1 cellular context compared by ENCODE assay signal in the genomic region with DNA sequence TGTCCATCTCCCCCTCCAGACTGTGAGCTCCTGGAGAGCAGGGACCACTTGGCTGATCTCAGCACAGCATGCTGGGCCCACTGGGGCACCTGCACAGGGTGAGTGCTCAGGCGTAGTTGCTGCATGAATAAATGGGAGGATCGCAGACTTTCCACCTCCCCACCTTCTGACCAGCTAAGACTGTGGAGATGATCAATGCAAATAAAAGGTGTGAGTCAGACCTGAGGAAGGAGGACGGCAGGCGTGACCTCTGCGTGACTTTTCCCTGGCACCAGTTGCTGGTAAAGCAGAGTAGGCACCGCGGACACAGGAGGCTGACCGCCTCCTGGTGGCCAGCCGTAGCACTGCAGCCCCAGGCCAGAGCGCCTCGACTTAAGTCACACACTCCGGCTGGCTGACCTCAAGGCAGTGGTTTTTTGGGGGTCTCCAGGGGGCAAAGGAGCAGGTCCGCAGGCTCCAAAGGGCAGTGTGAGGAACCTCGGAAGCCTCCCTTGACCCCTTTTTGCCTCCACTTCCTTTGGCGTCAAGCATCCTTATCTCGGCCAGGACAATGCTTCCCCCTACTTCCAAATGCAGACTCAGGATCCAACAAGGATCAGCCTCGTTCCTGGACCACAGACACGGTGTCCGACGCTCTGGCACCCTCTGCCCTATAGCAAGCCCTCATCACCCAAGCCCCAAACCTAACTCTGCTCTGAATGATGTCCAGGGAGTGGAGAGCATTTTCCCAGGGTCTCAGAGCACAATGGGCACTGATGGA.
TF ChIP-seq lines count a peak whose summit lies in the region.

No MANE protein-coding gene starts in this region.

TF ChIP-seq in HepG2, 621 proteins besides CTCF, POLR2A, EP300 and RAD21 (continued from another document and continues in another):
- TF ChIP-seq ZNF687 (CRISPR knock-in tag; IDR thresholded peaks at IDR 0.05): peak; percentile 77
- no peak for TF ChIP-seq ZNF574 (CRISPR knock-in tag; IDR thresholded peaks at IDR 0.05)
- peak; percentile 55; the same call in 1 of the 2 replicates for TF ChIP-seq ZNF274 (CRISPR knock-in tag; IDR thresholded peaks at IDR 0.05)
- TF ChIP-seq BRCA1 (CRISPR knock-in tag; IDR thresholded peaks at IDR 0.05): no peak
- 0 out of 2 replicates have a peak, but pooled peaks have one; percentile 31 for TF ChIP-seq GATAD1 (CRISPR knock-in tag; IDR thresholded peaks at IDR 0.05)
- TF ChIP-seq RNF219 (CRISPR knock-in tag; IDR thresholded peaks at IDR 0.05): no peak
- no peak for TF ChIP-seq CAMTA2 (CRISPR knock-in tag; IDR thresholded peaks at IDR 0.05; ENCODE audit: borderline replicate concordance)
- TF ChIP-seq, protein P1, sequence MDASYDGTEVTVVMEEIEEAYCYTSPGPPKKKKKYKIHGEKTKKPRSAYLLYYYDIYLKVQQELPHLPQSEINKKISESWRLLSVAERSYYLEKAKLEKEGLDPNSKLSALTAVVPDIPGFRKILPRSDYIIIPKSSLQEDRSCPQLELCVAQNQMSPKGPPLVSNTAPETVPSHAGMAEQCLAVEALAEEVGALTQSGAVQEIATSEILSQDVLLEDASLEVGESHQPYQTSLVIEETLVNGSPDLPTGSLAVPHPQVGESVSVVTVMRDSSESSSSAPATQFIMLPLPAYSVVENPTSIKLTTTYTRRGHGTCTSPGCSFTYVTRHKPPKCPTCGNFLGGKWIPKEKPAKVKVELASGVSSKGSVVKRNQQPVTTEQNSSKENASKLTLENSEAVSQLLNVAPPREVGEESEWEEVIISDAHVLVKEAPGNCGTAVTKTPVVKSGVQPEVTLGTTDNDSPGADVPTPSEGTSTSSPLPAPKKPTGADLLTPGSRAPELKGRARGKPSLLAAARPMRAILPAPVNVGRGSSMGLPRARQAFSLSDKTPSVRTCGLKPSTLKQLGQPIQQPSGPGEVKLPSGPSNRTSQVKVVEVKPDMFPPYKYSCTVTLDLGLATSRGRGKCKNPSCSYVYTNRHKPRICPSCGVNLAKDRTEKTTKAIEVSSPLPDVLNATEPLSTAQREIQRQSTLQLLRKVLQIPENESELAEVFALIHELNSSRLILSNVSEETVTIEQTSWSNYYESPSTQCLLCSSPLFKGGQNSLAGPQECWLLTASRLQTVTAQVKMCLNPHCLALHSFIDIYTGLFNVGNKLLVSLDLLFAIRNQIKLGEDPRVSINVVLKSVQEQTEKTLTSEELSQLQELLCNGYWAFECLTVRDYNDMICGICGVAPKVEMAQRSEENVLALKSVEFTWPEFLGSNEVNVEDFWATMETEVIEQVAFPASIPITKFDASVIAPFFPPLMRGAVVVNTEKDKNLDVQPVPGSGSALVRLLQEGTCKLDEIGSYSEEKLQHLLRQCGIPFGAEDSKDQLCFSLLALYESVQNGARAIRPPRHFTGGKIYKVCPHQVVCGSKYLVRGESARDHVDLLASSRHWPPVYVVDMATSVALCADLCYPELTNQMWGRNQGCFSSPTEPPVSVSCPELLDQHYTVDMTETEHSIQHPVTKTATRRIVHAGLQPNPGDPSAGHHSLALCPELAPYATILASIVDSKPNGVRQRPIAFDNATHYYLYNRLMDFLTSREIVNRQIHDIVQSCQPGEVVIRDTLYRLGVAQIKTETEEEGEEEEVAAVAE (CRISPR knock-in tag; IDR thresholded peaks at IDR 0.05; ENCODE audit: borderline replicate concordance): no peak
- TF ChIP-seq, protein P2, sequence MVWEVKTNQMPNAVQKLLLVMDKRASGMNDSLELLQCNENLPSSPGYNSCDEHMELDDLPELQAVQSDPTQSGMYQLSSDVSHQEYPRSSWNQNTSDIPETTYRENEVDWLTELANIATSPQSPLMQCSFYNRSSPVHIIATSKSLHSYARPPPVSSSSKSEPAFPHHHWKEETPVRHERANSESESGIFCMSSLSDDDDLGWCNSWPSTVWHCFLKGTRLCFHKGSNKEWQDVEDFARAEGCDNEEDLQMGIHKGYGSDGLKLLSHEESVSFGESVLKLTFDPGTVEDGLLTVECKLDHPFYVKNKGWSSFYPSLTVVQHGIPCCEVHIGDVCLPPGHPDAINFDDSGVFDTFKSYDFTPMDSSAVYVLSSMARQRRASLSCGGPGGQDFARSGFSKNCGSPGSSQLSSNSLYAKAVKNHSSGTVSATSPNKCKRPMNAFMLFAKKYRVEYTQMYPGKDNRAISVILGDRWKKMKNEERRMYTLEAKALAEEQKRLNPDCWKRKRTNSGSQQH (CRISPR knock-in tag; IDR thresholded peaks at IDR 0.05; ENCODE audit: low read depth): 0 out of 2 replicates have a peak, but pooled peaks have one; percentile 69
- TF ChIP-seq ZBTB7B (CRISPR knock-in tag; IDR thresholded peaks at IDR 0.05): 0 out of 2 replicates have a peak, but pooled peaks have one; percentile 18
- TF ChIP-seq DZIP1 (CRISPR knock-in tag; IDR thresholded peaks at IDR 0.05): no peak
- no peak for TF ChIP-seq PBX3 (CRISPR knock-in tag; IDR thresholded peaks at IDR 0.05; ENCODE audit: borderline replicate concordance)
- TF ChIP-seq ZBTB2 (CRISPR knock-in tag; IDR thresholded peaks at IDR 0.05; ENCODE audit: low read depth): no peak
- no peak for TF ChIP-seq ZSCAN9 (CRISPR knock-in tag; IDR thresholded peaks at IDR 0.05; ENCODE audit: borderline replicate concordance)
- 0 out of 2 replicates have a peak, but pooled peaks have one; percentile 27 for TF ChIP-seq ZNF644 (CRISPR knock-in tag; IDR thresholded peaks at IDR 0.05; ENCODE audit: low read depth)
- no peak for TF ChIP-seq ZKSCAN1 (IDR thresholded peaks at IDR 0.05; ENCODE audit: low read length)
- TF ChIP-seq PCBP2 (optimal IDR thresholded peaks at IDR 0.05; ENCODE audit: low read depth, low read length, poor library complexity, severe bottlenecking): no peak
- no peak for TF ChIP-seq NRL (CRISPR knock-in tag; IDR thresholded peaks at IDR 0.05; ENCODE audit: borderline replicate concordance)
- 0 out of 2 replicates have a peak, but pooled peaks have one; percentile 29 for TF ChIP-seq EEA1 (CRISPR knock-in tag; IDR thresholded peaks at IDR 0.05; ENCODE audit: borderline replicate concordance)
